In the genomic region with DNA sequence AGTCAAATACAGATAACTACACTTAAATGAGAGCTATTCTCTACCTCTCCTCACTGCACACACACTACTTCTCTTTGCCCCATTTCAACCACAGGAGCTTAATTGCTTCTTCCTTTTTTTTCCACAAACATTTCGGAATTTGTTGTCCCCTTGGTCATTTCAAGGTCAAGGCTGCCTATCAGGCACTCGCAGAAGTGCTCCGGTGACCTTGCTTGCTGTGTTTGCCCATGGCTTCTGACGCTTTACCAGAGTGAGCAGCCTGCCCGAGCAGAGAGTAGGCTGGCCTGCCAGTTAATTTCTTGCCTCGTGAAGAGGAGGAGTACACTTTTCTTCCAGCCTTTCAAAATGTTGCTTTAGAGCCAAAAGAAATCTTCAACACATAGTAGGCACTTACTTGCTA, we compare ENCODE assay signal across 25 cellular contexts.
"Had no signal": no experiment of that assay in that cellular context is flagged by ENCODE, and none has a peak within 500 bp of the region (broad histone marks: within the 10 kb centered on the region; RNA-seq: fewer than 3 reads in every experiment).

No MANE protein-coding gene starts in this region.

- H3K9me3 Mint-ChIP-seq: effector memory CD8-positive, alpha-beta T cell had no signal

- FAIRE-seq: islet of Langerhans, TTC549, urothelium cell line had no signal

- H3K4me3 Mint-ChIP-seq: activated CD8-positive, alpha-beta T cell treated with anti-CD3 and anti-CD28 coated beads for 36 hours; activated naive CD8-positive, alpha-beta T cell treated with anti-CD3 and anti-CD28 coated beads for 36 hours; activated T-cell treated with anti-CD3 and anti-CD28 coated beads, Interleukin-2, amount 50 U/mL, for 4 hours; effector memory CD8-positive, alpha-beta T cell; naive B cell; T-cell; WTC11 had no signal

- H3K27me3 ChIP-seq: ascending aorta, brain microvascular endothelial cell, gastrocnemius medialis, ovary had no signal

- H3K27ac Mint-ChIP-seq: activated CD8-positive, alpha-beta T cell treated with anti-CD3 and anti-CD28 coated beads for 36 hours; activated naive CD8-positive, alpha-beta T cell treated with anti-CD3 and anti-CD28 coated beads for 36 hours; effector memory CD8-positive, alpha-beta T cell; naive B cell; T-cell; WTC11 had no signal

- H3K4me3 ChIP-seq: ascending aorta, gastrocnemius medialis, left ventricle myocardium inferior, ovary, psoas muscle had no signal

- DNase-seq: activated CD4-positive, alpha-beta T cell treated with anti-CD3 and anti-CD28 coated beads, Interleukin-2, amount 50 U/mL, for 1 hour; activated CD8-positive, alpha-beta T cell treated with anti-CD3 and anti-CD28 coated beads for 36 hours; activated naive CD4-positive, alpha-beta T cell treated with Interleukin-2 at 50 U/mL for 16 hours; activated naive CD8-positive, alpha-beta T cell treated with anti-CD3 and anti-CD28 coated beads for 36 hours; activated T-cell treated with anti-CD3 and anti-CD28 coated beads, Interleukin-2, amount 50 U/mL, for 4 hours; cortex of kidney; effector memory CD8-positive, alpha-beta T cell; erythroblast; gastrocnemius medialis; glutamatergic neuron; left ventricle myocardium inferior; naive B cell; psoas muscle; stimulated activated CD4-positive, alpha-beta T cell treated with anti-CD3 and anti-CD28 coated beads, Interleukin-15, amount 100 ng/mL, for 24 hours; stimulated activated CD4-positive, alpha-beta T cell treated with anti-CD3 and anti-CD28 coated beads, Interleukin-2, amount 100 ng/mL, for 24 hours; stimulated activated naive CD4-positive, alpha-beta T cell; T-cell; trophoblast cell had no signal

- H3K27ac ChIP-seq: ascending aorta, brain microvascular endothelial cell, gastrocnemius medialis, left ventricle myocardium inferior, ovary, psoas muscle had no signal

- H3K9me3 ChIP-seq: ascending aorta, gastrocnemius medialis, ovary, psoas muscle had no signal

- ATAC-seq: activated CD8-positive, alpha-beta T cell treated with anti-CD3 and anti-CD28 coated beads for 36 hours; activated T-cell treated with anti-CD3 and anti-CD28 coated beads, Interleukin-2, amount 50 U/mL, for 4 hours; effector memory CD8-positive, alpha-beta T cell; gastrocnemius medialis; psoas muscle; T-cell; WTC11 had no signal

- H3K36me3 ChIP-seq: brain microvascular endothelial cell, gastrocnemius medialis, ovary had no signal

- H3K4me1 Mint-ChIP-seq: activated naive CD8-positive, alpha-beta T cell treated with anti-CD3 and anti-CD28 coated beads for 36 hours; naive B cell; T-cell had no signal

- H3K4me1 ChIP-seq: ascending aorta had no signal

- H3K27me3 Mint-ChIP-seq: activated CD8-positive, alpha-beta T cell treated with anti-CD3 and anti-CD28 coated beads for 36 hours; activated naive CD8-positive, alpha-beta T cell treated with anti-CD3 and anti-CD28 coated beads for 36 hours; effector memory CD8-positive, alpha-beta T cell; naive B cell; T-cell had no signal
